Comparison of ENCODE assay signal across 18 cellular contexts in genomic region chr6:35493307-35493983, GRCh38. TPM values are rescaled to one million over a fixed set of nuclear protein-coding genes. Genes with fewer than 3 reads are reported as not detected.
DNase-seq lines count a peak whose midpoint lies in the region; ATAC-seq and TF ChIP-seq lines count a peak whose summit lies in the region.
"Had no signal": no experiment of that assay in that cellular context is flagged by ENCODE, and none has a peak within 500 bp of the region (broad histone marks: within the 10 kb centered on the region; RNA-seq: fewer than 3 reads in every experiment).

No MANE protein-coding gene starts in this region.

- H3K27ac ChIP-seq in Panc1 (ENCODE audit: low read length) (no peak overlapping the region), transverse colon (peak overlapping the region; percentile 94 to 99 (median 98))

- no peak for TF ChIP-seq EP300 in transverse colon (IDR thresholded peaks at IDR 0.05; ENCODE audit: low read depth)

- WGBS in transverse colon (ENCODE audit: low coverage in 1 of 2), 2 donors, result 44 to 76% methylated on average over 3 to 28 of the region's 28 CpGs

- POLR2A ChIA-PET in Panc1 (lab: Charles Lee), result no interaction called here

- TF ChIP-seq CTCF in Panc1 (IDR thresholded peaks at IDR 0.05) (no peak), natural killer cell (IDR thresholded peaks at IDR 0.05) (no peak), transverse colon (IDR thresholded peaks at IDR 0.05) (no peak)

- no peaks in the 10 kb centered on the region; the same call in 1 of the 2 replicates for H3K36me3 ChIP-seq in Panc1 (ENCODE audit: control insufficient read depth, insufficient read depth, low read length)
- H3K36me3 ChIP-seq in transverse colon, result no peaks in the 10 kb centered on the region

- peaks cover 50% of the 10 kb centered on the region for H3K4me1 Mint-ChIP-seq in dendritic cell treated with granulocyte-macrophage colony-stimulating factor and Interleukin-4, amounts not matched to agents 40 ng/mL and 50 ng/mL, for 4 days (ENCODE audit: low read depth)
- H3K4me1 Mint-ChIP-seq in natural killer cell, result peaks cover 10 to 34% of the 10 kb centered on the region in 2 donors

- peak overlapping the region; percentile 4 for H3K27ac Mint-ChIP-seq in dendritic cell treated with granulocyte-macrophage colony-stimulating factor and Interleukin-4, amounts not matched to agents 40 ng/mL and 50 ng/mL, for 4 days
- peak overlapping the region; percentile 45 to 64 for H3K27ac Mint-ChIP-seq in natural killer cell

- H3K9me3 ChIP-seq in Panc1 (ENCODE audit: control insufficient read depth, insufficient read depth, low read depth, low read length) (no peaks in the 10 kb centered on the region), transverse colon (no peaks in the 10 kb centered on the region)

- H3K27me3 ChIP-seq in Panc1 (ENCODE audit: control insufficient read depth, insufficient read depth, low read length) (no peaks in the 10 kb centered on the region), transverse colon (peaks cover 11% of the 10 kb centered on the region)

- ATAC-seq in Panc1, result no peak
- peak in 1 of 3 donors; percentile 23 for ATAC-seq in natural killer cell
- ATAC-seq: PC-3 had no signal

- H3K4me1 ChIP-seq in Panc1 (ENCODE audit: control insufficient read depth, insufficient read depth, low read length) (peaks cover 26% of the 10 kb centered on the region), transverse colon (peaks cover 30 to 82% (median 71%) of the 10 kb centered on the region in 4 donors)

- H3K4me3 ChIP-seq in Panc1 (ENCODE audit: low read depth in 2 of 2, low read length in 2 of 2) (no peak overlapping the region), transverse colon (peak overlapping the region in 1 of 4 donors; percentile 95)

- H3K9me3 Mint-ChIP-seq in dendritic cell treated with granulocyte-macrophage colony-stimulating factor and Interleukin-4, amounts not matched to agents 40 ng/mL and 50 ng/mL, for 4 days, result no peaks in the 10 kb centered on the region
- H3K9me3 Mint-ChIP-seq in natural killer cell, result no peaks in the 10 kb centered on the region

- H3K36me3 Mint-ChIP-seq in dendritic cell treated with granulocyte-macrophage colony-stimulating factor and Interleukin-4, amounts not matched to agents 40 ng/mL and 50 ng/mL, for 4 days (ENCODE audit: low read depth), result no peaks in the 10 kb centered on the region
- no peaks in the 10 kb centered on the region for H3K36me3 Mint-ChIP-seq in natural killer cell

- H3K27me3 Mint-ChIP-seq in dendritic cell treated with granulocyte-macrophage colony-stimulating factor and Interleukin-4, amounts not matched to agents 40 ng/mL and 50 ng/mL, for 4 days, result peaks cover 76% of the 10 kb centered on the region
- peaks cover 9 to 15% of the 10 kb centered on the region in 2 donors for H3K27me3 Mint-ChIP-seq in natural killer cell (ENCODE audit: low read depth in 2 of 2)

- in situ Hi-C loops in Panc1 (cut with HindIII; ENCODE audit: low pct_unique_long_range_greater_than_20kb, low sequenced_read_pairs), result no loop called here
- in situ Hi-C loops in transverse colon (cut with MboI; ENCODE audit: low pct_ligation_motif_present in 1 of 4, low pct_unique_long_range_greater_than_20kb in 1 of 4, low sequenced_read_pairs in 3 of 4), result no loop called here

- intact Hi-C loops in Panc1 (cut with micrococcal nuclease; ENCODE audit: unreplicated experiment), result no loop called here
- intact Hi-C loops in dendritic cell treated with granulocyte-macrophage colony-stimulating factor and Interleukin-4, amounts not matched to agents 40 ng/mL and 50 ng/mL, for 4 days (cut with micrococcal nuclease), result no loop called here
- intact Hi-C loops in natural killer cell (cut with micrococcal nuclease), result no loop called here
- intact Hi-C loops in transverse colon (cut with DNase I; ENCODE audit: low total_unique reads), result no loop called here

- no peak overlapping the region for H3K4me3 Mint-ChIP-seq in dendritic cell treated with granulocyte-macrophage colony-stimulating factor and Interleukin-4, amounts not matched to agents 40 ng/mL and 50 ng/mL, for 4 days
- H3K4me3 Mint-ChIP-seq in natural killer cell, result peak overlapping the region; percentile 0

- no peak for TF ChIP-seq POLR2A in transverse colon (IDR thresholded peaks at IDR 0.05)

- DNase-seq in Panc1 (ENCODE audit: low read depth, low spot score), result no peak
- no peak for DNase-seq in natural killer cell
- no peak for DNase-seq in transverse colon
- no peak for DNase-seq in activated gamma-delta T cell (lab: John Stamatoyannopoulos, UW)
- no peak for DNase-seq in inferior parietal cortex (ENCODE audit: extremely low spot score)
- DNase-seq in SKM-1 (lab: John Stamatoyannopoulos, UW; ENCODE audit: unreplicated experiment), result no peak
- DNase-seq: activated gamma-delta T cell treated with Interleukin-2 at 50 U/mL for 16 hours; Calu3; NCI-H226; PC-3; stimulated activated CD4-positive, alpha-beta T cell treated with anti-CD3 and anti-CD28 coated beads, Interleukin-4, amount 100 ng/mL, for 4 hours; stimulated activated naive CD4-positive, alpha-beta T cell treated with Interleukin-2 at 50 U/mL for 16 hours; T-helper 1 cell had no signal

- TSS peak; percentile 71 for BruUV-seq in Panc1 (replicated peaks; lab: Mats Ljungman, UMichigan)

- CTCF ChIA-PET in Panc1 (lab: Charles Lee), result interaction anchor here (0.6 kb wide), 2 partner anchors 59 to 1270 kb away, joined by 3 read pairs; no protein-coding TSS in a partner anchor

RNA-seq across cellular contexts. Expression of gene TEAD3, which starts 3.4 kb away (rescaled TPM):
- total RNA-seq in Panc1 (2021; ENCODE audit: unreplicated experiment) (10.7 TPM), natural killer cell (under 1 TPM in 1 of 3 donors, not detected in 2; 0.39 TPM), transverse colon (10 to 100 TPM; 23.0 to 67.7 (median 25.3) TPM)
- polyA plus RNA-seq in Panc1 (2012; ENCODE audit: insufficient read length), result 14.6 TPM

RNA-seq across cellular contexts. Expression of gene TULP1, which starts 19.3 kb away (rescaled TPM):
- total RNA-seq in Panc1 (2021; ENCODE audit: unreplicated experiment), result not detected
- polyA plus RNA-seq in Panc1 (2012; ENCODE audit: insufficient read length), result not detected
- not detected for total RNA-seq in natural killer cell
- not detected for total RNA-seq in transverse colon
- total RNA-seq: Calu3, cardiac septum, epithelial cell of proximal tubule, mesenteric fat pad, PC-3, renal cortical epithelial cell had no signal

RNA-seq across cellular contexts. Expression of gene RPL10A, which starts 25.2 kb away (rescaled TPM):
- total RNA-seq in Panc1 (2021; ENCODE audit: unreplicated experiment), result 732 TPM
- 904 TPM for polyA plus RNA-seq in Panc1 (2012; ENCODE audit: insufficient read length)
- total RNA-seq in natural killer cell, result 100 to 1,000 TPM; 723 to 943 (median 942) TPM
- total RNA-seq in transverse colon, result 100 to 1,000 TPM; 323 to 991 (median 649) TPM

RNA-seq across cellular contexts. Expression of gene FANCE, which starts 41.3 kb away (rescaled TPM):
- total RNA-seq in Panc1 (2021; ENCODE audit: unreplicated experiment), result 4.3 TPM
- polyA plus RNA-seq in Panc1 (2012; ENCODE audit: insufficient read length), result 2.8 TPM
- 1 to 10 TPM; 2.2 to 3.2 (median 2.6) TPM for total RNA-seq in natural killer cell
- 10 to 100 TPM in 1 of 4 donors, 1 to 10 TPM in 2, under 1 TPM in 1; 0.75 to 30.8 (median 3.8) TPM for total RNA-seq in transverse colon
